ENCODE assay signal across 28 cellular contexts in genomic region chr3:187903697-187904096, GRCh38.
A peak's percentile ranks its signal among the peaks of the same experiment; 100 is the strongest.
DNase-seq lines count a peak whose midpoint lies in the region; ATAC-seq, FAIRE-seq and TF ChIP-seq lines count a peak whose summit lies in the region.
"Had no signal": no experiment of that assay in that cellular context is flagged by ENCODE, and none has a peak within 500 bp of the region (broad histone marks: within the 10 kb centered on the region; RNA-seq: fewer than 3 reads in every experiment).

No MANE protein-coding gene starts in this region.

- H3K79me2 ChIP-seq in DOHH2 (ENCODE audit: control insufficient read depth, low read length) (peaks cover 8% of the 10 kb centered on the region; the same call in 1 of the 2 replicates), Karpas-422 (ENCODE audit: low read length) (no peaks in the 10 kb centered on the region), OCI-LY7 (ENCODE audit: insufficient read depth, low read depth, low read length) (peaks cover 6% of the 10 kb centered on the region; the same call in 1 of the 2 replicates), astrocyte (ENCODE audit: insufficient read depth, low read length) (no peaks in the 10 kb centered on the region)

- H2AFZ ChIP-seq in Karpas-422 (ENCODE audit: low read length) (no peak overlapping the region), OCI-LY7 (ENCODE audit: low read length) (peak overlapping the region; percentile 32; the same call in 1 of the 2 replicates), astrocyte (ENCODE audit: low read depth, low read length) (no peak overlapping the region)

- peak; percentile 32 for FAIRE-seq in astrocyte (lab: Jason Lieb, UNC)
- FAIRE-seq: A204.1, G401.6, GM12891, GM19239 had no signal

- H3K36me3 Mint-ChIP-seq in astrocyte (ENCODE audit: low read depth, unreplicated experiment) = no peaks in the 10 kb centered on the region
- no peaks in the 10 kb centered on the region for H3K36me3 Mint-ChIP-seq in activated CD4-positive, alpha-beta T cell treated with anti-CD3 and anti-CD28 coated beads, Interleukin-2, amount 10 ng/mL, durations not matched to agents 7 days and 5 days (ENCODE audit: low read depth)
- H3K36me3 Mint-ChIP-seq: CD14-positive monocyte; CD4-positive, alpha-beta memory T cell; CD4-positive, CD25-positive, alpha-beta regulatory T cell; CD8-positive, alpha-beta memory T cell had no signal

- DNase-seq in Karpas-422 (peak; percentile 55), OCI-LY7 (ENCODE audit: low spot score) (no peak), astrocyte (ENCODE audit: low read depth) (no peak), kidney glomerular epithelial cell (lab: John Stamatoyannopoulos, UW) (no peak), Right ventricle myocardium inferior (ENCODE audit: missing footprints) (no peak)
- no peak for DNase-seq in activated CD4-positive, alpha-beta T cell treated with anti-CD3 and anti-CD28 coated beads, Interleukin-2, amount 10 ng/mL, durations not matched to agents 7 days and 5 days
- DNase-seq: 8988T; ACHN; BE2C; C1 segment of cervical spinal cord; CD4-positive, alpha-beta memory T cell; CD4-positive, CD25-positive, alpha-beta regulatory T cell; CD8-positive, alpha-beta memory T cell; COR-L47; DMS 273 treated with DMSO at 0.1 percent for 48 hours; DMS153; DMS53; DMS79; DND-41; GF-D8 had no signal

- H3K4me3 Mint-ChIP-seq in astrocyte (ENCODE audit: unreplicated experiment) = no peak overlapping the region
- no peak overlapping the region for H3K4me3 Mint-ChIP-seq in activated CD4-positive, alpha-beta T cell treated with anti-CD3 and anti-CD28 coated beads, Interleukin-2, amount 10 ng/mL, durations not matched to agents 7 days and 5 days
- H3K4me3 Mint-ChIP-seq: CD14-positive monocyte; CD4-positive, alpha-beta memory T cell; CD4-positive, CD25-positive, alpha-beta regulatory T cell; CD8-positive, alpha-beta memory T cell had no signal

- H3K27ac ChIP-seq in DOHH2 (ENCODE audit: low read depth, low read length) (peak overlapping the region; percentile 99), Karpas-422 (ENCODE audit: low read length) (peak overlapping the region; percentile 98), OCI-LY7 (ENCODE audit: low read depth, low read length, poor library complexity, severe bottlenecking) (peak overlapping the region; percentile 100), astrocyte (ENCODE audit: low read depth, low read length) (no peak overlapping the region)
- H3K27ac ChIP-seq: BLaER1 had no signal

- intact Hi-C loops in OCI-LY7 (cut with micrococcal nuclease; ENCODE audit: unreplicated experiment) = loop anchor here (2.0 to 5.0 kb wide), 2 partner anchors 181 to 906 kb away; no protein-coding TSS in a partner anchor
- intact Hi-C loops in Right ventricle myocardium inferior (cut with DNase I) = no loop called here

- H3K9me2 ChIP-seq in DOHH2 (replicated peaks; ENCODE audit: control insufficient read depth, low read length) (no peaks in the 10 kb centered on the region), Karpas-422 (replicated peaks; ENCODE audit: insufficient read depth, low read length) (no peaks in the 10 kb centered on the region), OCI-LY7 (ENCODE audit: insufficient read depth, low read length) (no peaks in the 10 kb centered on the region)

- CTCF ChIA-PET in OCI-LY7 (lab: Charles Lee; ENCODE audit: unreplicated experiment) = interaction anchor here (1.5 to 2.6 kb wide), 4 partner anchors 10 to 39 kb away, joined by 3 to 10 read pairs (median 6); no protein-coding TSS in a partner anchor
- CTCF ChIA-PET in activated CD4-positive, alpha-beta T cell treated with anti-CD3 and anti-CD28 coated beads, Interleukin-2, amount 10 ng/mL, durations not matched to agents 7 days and 5 days (lab: Charles Lee) = interaction anchor here (0.5 to 0.6 kb wide), 2 partner anchors 226 to 270 kb away, joined by 3 read pairs; no protein-coding TSS in a partner anchor

- H3K27ac Mint-ChIP-seq in astrocyte (ENCODE audit: unreplicated experiment) = no peak overlapping the region
- H3K27ac Mint-ChIP-seq in activated CD4-positive, alpha-beta T cell treated with anti-CD3 and anti-CD28 coated beads, Interleukin-2, amount 10 ng/mL, durations not matched to agents 7 days and 5 days = no peak overlapping the region
- H3K27ac Mint-ChIP-seq: CD14-positive monocyte; CD4-positive, alpha-beta memory T cell; CD4-positive, CD25-positive, alpha-beta regulatory T cell; CD8-positive, alpha-beta memory T cell had no signal

- BruUV-seq in OCI-LY7 (replicated peaks; lab: Mats Ljungman, UMichigan) = no TSS peak

- H3K9me3 Mint-ChIP-seq in astrocyte (ENCODE audit: unreplicated experiment) = no peaks in the 10 kb centered on the region
- H3K9me3 Mint-ChIP-seq in activated CD4-positive, alpha-beta T cell treated with anti-CD3 and anti-CD28 coated beads, Interleukin-2, amount 10 ng/mL, durations not matched to agents 7 days and 5 days = peaks cover 2% of the 10 kb centered on the region
- H3K9me3 Mint-ChIP-seq: CD4-positive, alpha-beta memory T cell; CD4-positive, CD25-positive, alpha-beta regulatory T cell; CD8-positive, alpha-beta memory T cell had no signal

- TF ChIP-seq CTCF in DOHH2 (IDR thresholded peaks at IDR 0.05; ENCODE audit: low read depth, low read length, poor library complexity, severe bottlenecking) (no peak), OCI-LY7 (conservative IDR thresholded peaks at IDR 0.05; ENCODE audit: low read length) (no peak), astrocyte (IDR thresholded peaks at IDR 0.05; ENCODE audit: insufficient read depth, low read depth, low read length) (no peak)

- H3K36me3 ChIP-seq in DOHH2 (ENCODE audit: control insufficient read depth, low read length) (peaks cover 12% of the 10 kb centered on the region), Karpas-422 (ENCODE audit: insufficient read depth, low read length) (no peaks in the 10 kb centered on the region; the same call in 1 of the 2 replicates), OCI-LY7 (ENCODE audit: insufficient read depth, low read length) (no peaks in the 10 kb centered on the region; the same call in 1 of the 2 replicates), astrocyte (ENCODE audit: insufficient read depth, low read length) (no peaks in the 10 kb centered on the region)
- H3K36me3 ChIP-seq: BE2C, BLaER1 had no signal

- no peak for ATAC-seq in Right ventricle myocardium inferior
- ATAC-seq in HG03439 (IDR thresholded peaks at IDR 0.05; ENCODE audit: unreplicated experiment) = no peak

- peak overlapping the region; percentile 26 for H3K4me3 ChIP-seq in DOHH2 (ENCODE audit: low read length)
- H3K4me3 ChIP-seq in Karpas-422 (ENCODE audit: low read length) = peak overlapping the region; percentile 5; the same call in 1 of the 2 replicates
- H3K4me3 ChIP-seq in OCI-LY7 (ENCODE audit: low read depth, low read length, poor library complexity, severe bottlenecking) = no peak overlapping the region
- H3K4me3 ChIP-seq in astrocyte (ENCODE audit: insufficient read depth, low read depth, low read length) = no peak overlapping the region
- H3K4me3 ChIP-seq: BLaER1 had no signal

- peaks cover 37% of the 10 kb centered on the region for H3F3A ChIP-seq in DOHH2 (ENCODE audit: control insufficient read depth, insufficient read depth)

- POLR2A ChIA-PET in OCI-LY7 (lab: Charles Lee) = interaction anchor here (1.1 to 11.7 kb wide), 9 partner anchors 9 to 171 kb away, joined by 3 to 476 read pairs (median 54); partner anchors contain the start of gene BCL6
- POLR2A ChIA-PET in activated CD4-positive, alpha-beta T cell treated with anti-CD3 and anti-CD28 coated beads, Interleukin-2, amount 10 ng/mL, durations not matched to agents 7 days and 5 days (lab: Charles Lee) = no interaction called here

- peaks cover 3% of the 10 kb centered on the region for H3K4me1 Mint-ChIP-seq in astrocyte (ENCODE audit: low read depth, unreplicated experiment)
- no peaks in the 10 kb centered on the region for H3K4me1 Mint-ChIP-seq in activated CD4-positive, alpha-beta T cell treated with anti-CD3 and anti-CD28 coated beads, Interleukin-2, amount 10 ng/mL, durations not matched to agents 7 days and 5 days
- H3K4me1 Mint-ChIP-seq: CD14-positive monocyte; CD4-positive, alpha-beta memory T cell; CD4-positive, CD25-positive, alpha-beta regulatory T cell; CD8-positive, alpha-beta memory T cell had no signal

- no peaks in the 10 kb centered on the region for H3K27me3 ChIP-seq in DOHH2 (ENCODE audit: control insufficient read depth, low read length)
- no peaks in the 10 kb centered on the region for H3K27me3 ChIP-seq in Karpas-422 (ENCODE audit: low read length)
- H3K27me3 ChIP-seq in astrocyte (ENCODE audit: insufficient read depth, low read length) = peaks cover 3% of the 10 kb centered on the region
- H3K27me3 ChIP-seq: BLaER1 had no signal

- H3K9me3 ChIP-seq in DOHH2 (ENCODE audit: control insufficient read depth, insufficient read depth, low read length) (no peaks in the 10 kb centered on the region), Karpas-422 (ENCODE audit: low read length) (no peaks in the 10 kb centered on the region), OCI-LY7 (ENCODE audit: low read length) (no peaks in the 10 kb centered on the region), astrocyte (ENCODE audit: insufficient read depth, low read depth, low read length) (no peaks in the 10 kb centered on the region)
- H3K9me3 ChIP-seq: BE2C had no signal

- H3K4me1 ChIP-seq in DOHH2 (ENCODE audit: control insufficient read depth, low read length) = peaks cover 97% of the 10 kb centered on the region
- peaks cover 94% of the 10 kb centered on the region for H3K4me1 ChIP-seq in Karpas-422 (ENCODE audit: low read length)
- H3K4me1 ChIP-seq in OCI-LY7 (ENCODE audit: insufficient read depth, low read length, poor library complexity, severe bottlenecking) = peaks cover 96% of the 10 kb centered on the region
- H3K4me1 ChIP-seq in astrocyte (ENCODE audit: insufficient read depth, low read length) = no peaks in the 10 kb centered on the region
- H3K4me1 ChIP-seq: BE2C, BLaER1 had no signal

- H3K27me3 Mint-ChIP-seq in astrocyte (ENCODE audit: low read depth, unreplicated experiment) = peaks cover 5% of the 10 kb centered on the region
- no peaks in the 10 kb centered on the region for H3K27me3 Mint-ChIP-seq in activated CD4-positive, alpha-beta T cell treated with anti-CD3 and anti-CD28 coated beads, Interleukin-2, amount 10 ng/mL, durations not matched to agents 7 days and 5 days
- H3K27me3 Mint-ChIP-seq: CD4-positive, alpha-beta memory T cell; CD4-positive, CD25-positive, alpha-beta regulatory T cell had no signal

- H4K20me1 ChIP-seq in DOHH2 (ENCODE audit: control insufficient read depth, insufficient read depth, low read depth, low read length) = no peaks in the 10 kb centered on the region
- no peaks in the 10 kb centered on the region for H4K20me1 ChIP-seq in Karpas-422 (ENCODE audit: insufficient read depth, low read depth, low read length)
- H4K20me1 ChIP-seq in OCI-LY7 (ENCODE audit: insufficient read depth, low read length) = no peaks in the 10 kb centered on the region
- H4K20me1 ChIP-seq in astrocyte (ENCODE audit: insufficient read depth, low read length) = no peaks in the 10 kb centered on the region
- H4K20me1 ChIP-seq: BLaER1 had no signal

- peak overlapping the region; percentile 84 for H3K9ac ChIP-seq in Karpas-422 (ENCODE audit: low read length)
- H3K9ac ChIP-seq in astrocyte (ENCODE audit: low read length) = no peak overlapping the region
- H3K9ac ChIP-seq: BLaER1 had no signal

- H3K4me2 ChIP-seq in DOHH2 (ENCODE audit: low read length) (peak overlapping the region; percentile 95), Karpas-422 (ENCODE audit: low read depth, low read length, poor library complexity, severe bottlenecking) (peak overlapping the region; percentile 77), OCI-LY7 (ENCODE audit: low read length) (peak overlapping the region; percentile 90), astrocyte (ENCODE audit: low read length) (no peak overlapping the region)
- H3K4me2 ChIP-seq: BLaER1 had no signal

Comparison
In these comparisons a context has a peak if more than half of its experiments do, and no peak if none do; other contexts are left out.
1. H3K4me3 ChIP-seq: peak in DOHH2 (single experiment) and Karpas-422 (single experiment); none in OCI-LY7 (single experiment) and astrocyte (single experiment).